Comparison of ENCODE assay signal across 8 cellular contexts in the genomic region with DNA sequence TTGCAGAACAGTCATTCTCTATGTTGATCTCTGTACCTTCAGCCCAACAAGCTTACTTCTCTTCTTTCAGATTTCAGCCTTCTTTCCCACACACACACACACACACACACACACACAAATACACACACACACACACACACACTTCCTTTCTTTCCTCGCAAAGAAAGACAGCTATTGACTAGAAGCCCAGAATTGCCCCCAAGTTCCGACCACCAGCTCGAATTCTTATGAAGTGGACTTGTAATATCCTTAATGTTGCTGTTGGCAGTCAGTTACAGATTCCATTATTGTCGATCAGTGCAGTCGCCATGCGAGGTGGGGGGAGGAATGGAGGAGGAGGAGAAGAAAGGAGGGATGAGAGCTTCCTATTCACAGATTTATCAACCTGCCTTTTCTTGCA.
DNase-seq lines count a peak whose midpoint lies in the region; ATAC-seq, FAIRE-seq and TF ChIP-seq lines count a peak whose summit lies in the region.
"Had no signal": no experiment of that assay in that cellular context is flagged by ENCODE, and none has a peak within 500 bp of the region (broad histone marks: within the 10 kb centered on the region; RNA-seq: fewer than 3 reads in every experiment).

No MANE protein-coding gene starts in this region.

- no peak overlapping the region for H2AFZ ChIP-seq in keratinocyte (ENCODE audit: control insufficient read depth, low read length)

- dilution Hi-C loops in keratinocyte (cut with MboI; ENCODE audit: extremely low pct_ligation_motif_present, low sequenced_read_pairs) = no loop called here

- no peaks in the 10 kb centered on the region for H3K9me1 ChIP-seq in keratinocyte (ENCODE audit: control insufficient read depth, extremely low read depth, insufficient read depth, low read length)

- peak overlapping the region; percentile 41 for H3K4me2 ChIP-seq in keratinocyte (ENCODE audit: control insufficient read depth, extremely low read depth, insufficient read depth, low read depth, low read length)

- H3K4me3 ChIP-seq in HUES48 (ENCODE audit: low read depth, low read length) (peak overlapping the region; percentile 38), keratinocyte (ENCODE audit: control insufficient read depth in 2 of 3, extremely low read depth in 1 of 3, insufficient read depth in 2 of 3, low read depth in 1 of 3, low read length in 3 of 3) (no peak overlapping the region), stomach (peak overlapping the region in 3 of 4 donors; percentile 14 to 27 (median 19)), testis (no peak overlapping the region)

- peak overlapping the region; percentile 29 for H3K27ac ChIP-seq in HUES48 (ENCODE audit: low read depth, low read length)
- H3K27ac ChIP-seq in keratinocyte (ENCODE audit: control insufficient read depth, insufficient read depth, low read length) = no peak overlapping the region
- H3K27ac ChIP-seq in stomach = no peak overlapping the region
- no peak overlapping the region for H3K27ac ChIP-seq in foreskin keratinocyte
- H3K27ac ChIP-seq in testis = no peak overlapping the region

- no peaks in the 10 kb centered on the region for H3K9me3 ChIP-seq in HUES48 (ENCODE audit: control insufficient read depth, insufficient read depth, low read length)
- no peaks in the 10 kb centered on the region for H3K9me3 ChIP-seq in keratinocyte (ENCODE audit: control insufficient read depth, low read depth, low read length)
- H3K9me3 ChIP-seq in stomach = no peaks in the 10 kb centered on the region
- no peaks in the 10 kb centered on the region for H3K9me3 ChIP-seq in testis

- TF ChIP-seq CTCF in keratinocyte (optimal IDR thresholded peaks at IDR 0.05 in 1 of 3, IDR thresholded peaks at IDR 0.05 in 1 of 3, conservative IDR thresholded peaks at IDR 0.05 in 1 of 3; ENCODE audit: extremely low read depth in 1 of 3, insufficient read depth in 2 of 3, low read length in 3 of 3) (no peak), stomach (IDR thresholded peaks at IDR 0.05) (no peak), foreskin keratinocyte (conservative IDR thresholded peaks at IDR 0.05) (no peak), testis (IDR thresholded peaks at IDR 0.05) (no peak)

- H3K9ac ChIP-seq in HUES48 (ENCODE audit: low read depth, low read length) (no peak overlapping the region), keratinocyte (ENCODE audit: control insufficient read depth, extremely low read depth, insufficient read depth, low read length) (no peak overlapping the region)

- no peak for ATAC-seq in foreskin keratinocyte

- TF ChIP-seq POLR2A in stomach (IDR thresholded peaks at IDR 0.05) (no peak), testis (IDR thresholded peaks at IDR 0.05) (no peak)

- TF ChIP-seq EP300 in stomach (IDR thresholded peaks at IDR 0.05) = no peak

- H3K4me1 ChIP-seq in HUES48 (ENCODE audit: control insufficient read depth, insufficient read depth, low read length) = peaks cover 55% of the 10 kb centered on the region
- peaks cover 5% of the 10 kb centered on the region for H3K4me1 ChIP-seq in keratinocyte (ENCODE audit: control insufficient read depth, extremely low read depth, insufficient read depth, low read length)
- peaks cover 0 to 22% (median 8%) of the 10 kb centered on the region in 4 donors for H3K4me1 ChIP-seq in stomach
- peaks cover 6% of the 10 kb centered on the region for H3K4me1 ChIP-seq in foreskin keratinocyte
- no peaks in the 10 kb centered on the region for H3K4me1 ChIP-seq in testis

- no peak for FAIRE-seq in keratinocyte (lab: Jason Lieb, UNC)

- H3K36me3 ChIP-seq in HUES48 (ENCODE audit: control insufficient read depth, insufficient read depth, low read length) (no peaks in the 10 kb centered on the region), keratinocyte (ENCODE audit: control insufficient read depth in 2 of 2, extremely low read depth in 1 of 2, insufficient read depth in 2 of 2, low read length in 2 of 2) (no peaks in the 10 kb centered on the region), stomach (no peaks in the 10 kb centered on the region), testis (ENCODE audit: low read depth, missing control alignments) (no peaks in the 10 kb centered on the region)

- intact Hi-C loops in stomach (cut with DNase I; ENCODE audit: low total_unique reads) (no loop called here), testis (cut with DNase I; ENCODE audit: low total_unique reads) (no loop called here)

- H3K27me3 ChIP-seq in HUES48 (ENCODE audit: control insufficient read depth, insufficient read depth, low read length) (no peaks in the 10 kb centered on the region), keratinocyte (ENCODE audit: control insufficient read depth, extremely low read depth, insufficient read depth, low read length) (no peaks in the 10 kb centered on the region), stomach (no peaks in the 10 kb centered on the region), foreskin keratinocyte (no peaks in the 10 kb centered on the region), testis (no peaks in the 10 kb centered on the region)

- no peaks in the 10 kb centered on the region for H4K20me1 ChIP-seq in keratinocyte (ENCODE audit: control insufficient read depth, extremely low read depth, insufficient read depth, low read length)

- DNase-seq in cerebellum (ENCODE audit: low spot score) (peak; percentile 3), keratinocyte (ENCODE audit: low read depth, low spot score) (no peak), stomach (no peak), foreskin keratinocyte (no peak), testis (no peak), NCI-H146 treated with DMSO at 0.1 percent for 48 hours (lab: John Stamatoyannopoulos, UW; ENCODE audit: unreplicated experiment) (no peak)
- DNase-seq: NCI-H345 had no signal

- 14 to 28% (median 20%) methylated on average over 6 of the region's 6 CpGs for WGBS in stomach, 5 donors
- WGBS in testis, 2 donors = 23 to 27% methylated on average over 6 of the region's 6 CpGs

- no peaks in the 10 kb centered on the region for H3K79me2 ChIP-seq in keratinocyte (ENCODE audit: control insufficient read depth, insufficient read depth, low read length)

Comparison
In these comparisons a context has a peak if more than half of its experiments do, and no peak if none do; other contexts are left out.
1. H3K4me3 ChIP-seq: peak in HUES48 (single experiment) and stomach (3 of 4); none in keratinocyte (0 of 3) and testis (0 of 2).